Comparison of ENCODE assay signal across 19 cellular contexts in genomic region chr2:241029599-241030332, GRCh38. TPM values are rescaled to one million over a fixed set of nuclear protein-coding genes. Genes with fewer than 3 reads are reported as not detected.
DNase-seq lines count a peak whose midpoint lies in the region; ATAC-seq and TF ChIP-seq lines count a peak whose summit lies in the region.
"Had no signal": no experiment of that assay in that cellular context is flagged by ENCODE, and none has a peak within 500 bp of the region (broad histone marks: within the 10 kb centered on the region; RNA-seq: fewer than 3 reads in every experiment).

No MANE protein-coding gene starts in this region.

- H3K4me3 ChIP-seq in H7 (ENCODE audit: insufficient read depth, low read depth, low read length) (no peak overlapping the region), lower lobe of right lung (no peak overlapping the region)

- H3K9me3 Mint-ChIP-seq in stimulated activated effector memory CD8-positive, alpha-beta T cell treated with anti-CD3 and anti-CD28 coated beads, Interleukin-12 subunit alpha, Interleukin-12 subunit beta, amount 100 ng/mL, for 72 hours, result peaks cover 13% of the 10 kb centered on the region

- H3K4me3 Mint-ChIP-seq in stimulated activated effector memory CD8-positive, alpha-beta T cell treated with anti-CD3 and anti-CD28 coated beads, Interleukin-12 subunit alpha, Interleukin-12 subunit beta, amount 100 ng/mL, for 72 hours, result no peak overlapping the region
- H3K4me3 Mint-ChIP-seq: CD14-positive monocyte, HFFc6 had no signal

- no peak overlapping the region for H3K27ac Mint-ChIP-seq in stimulated activated effector memory CD8-positive, alpha-beta T cell treated with anti-CD3 and anti-CD28 coated beads, Interleukin-12 subunit alpha, Interleukin-12 subunit beta, amount 100 ng/mL, for 72 hours
- H3K27ac Mint-ChIP-seq: CD14-positive monocyte, HFFc6 had no signal

- H3K36me3 Mint-ChIP-seq in stimulated activated effector memory CD8-positive, alpha-beta T cell treated with anti-CD3 and anti-CD28 coated beads, Interleukin-12 subunit alpha, Interleukin-12 subunit beta, amount 100 ng/mL, for 72 hours, result no peaks in the 10 kb centered on the region
- H3K36me3 Mint-ChIP-seq: CD14-positive monocyte had no signal

- H3K27me3 ChIP-seq in H7 (ENCODE audit: control insufficient read depth, insufficient read depth, low read length) (no peaks in the 10 kb centered on the region), lower lobe of right lung (ENCODE audit: low read depth) (no peaks in the 10 kb centered on the region)

- H3K27ac ChIP-seq in lower lobe of right lung, result no peak overlapping the region
- H3K27ac ChIP-seq: KMS-11 had no signal

- H3K9me3 ChIP-seq in lower lobe of right lung, result peaks cover 22% of the 10 kb centered on the region

- intact Hi-C loops in lower lobe of right lung (cut with DNase I), result no loop called here

- no peaks in the 10 kb centered on the region for H3K36me3 ChIP-seq in H7 (replicated peaks; ENCODE audit: control insufficient read depth, insufficient read depth, low read length)
- H3K36me3 ChIP-seq in lower lobe of right lung, result peaks cover 35% of the 10 kb centered on the region

- ATAC-seq in lower lobe of right lung (peak; percentile 9 to 18), HG02610 (IDR thresholded peaks at IDR 0.05; ENCODE audit: unreplicated experiment) (no peak)
- ATAC-seq in stimulated activated effector memory CD8-positive, alpha-beta T cell treated with anti-CD3 and anti-CD28 coated beads, Interleukin-12 subunit alpha, Interleukin-12 subunit beta, amount 100 ng/mL, for 72 hours, result peak; percentile 8

- no peaks in the 10 kb centered on the region for H3K4me1 Mint-ChIP-seq in stimulated activated effector memory CD8-positive, alpha-beta T cell treated with anti-CD3 and anti-CD28 coated beads, Interleukin-12 subunit alpha, Interleukin-12 subunit beta, amount 100 ng/mL, for 72 hours
- H3K4me1 Mint-ChIP-seq: CD14-positive monocyte had no signal

- no peaks in the 10 kb centered on the region for H3K4me1 ChIP-seq in lower lobe of right lung

- peak; percentile 25 for DNase-seq in activated CD8-positive, alpha-beta memory T cell treated with anti-CD3 and anti-CD28 coated beads, Interleukin-2, amount 50 U/mL, for 48 hours
- no peak for DNase-seq in activated CD8-positive, alpha-beta memory T cell treated with anti-CD3 and anti-CD28 coated beads, Interleukin-2, amount 50 U/mL, for 4 hours
- DNase-seq in H7 (peak; percentile 36), lower lobe of right lung (no peak), AG08396 (ENCODE audit: low spot score) (no peak)
- DNase-seq in stimulated activated effector memory CD8-positive, alpha-beta T cell treated with anti-CD3 and anti-CD28 coated beads, Interleukin-12 subunit alpha, Interleukin-12 subunit beta, amount 100 ng/mL, for 72 hours (ENCODE audit: low spot score in 2 of 2), result no peak
- no peak for DNase-seq in activated T-cell treated with anti-CD3 and anti-CD28 coated beads, Interleukin-2, amount 50 U/mL, for 1 hour
- DNase-seq: DMS 273 treated with DMSO at 0.1 percent for 48 hours, HFFc6, NCI-H1048, NCI-H1436 treated with DMSO at 0.1 percent for 48 hours, NCI-H2029 treated with DMSO at 0.1 percent for 48 hours, NCI-H2171 treated with DMSO at 0.1 percent for 48 hours, NCI-H446 treated with DMSO at 0.1 percent for 48 hours, OCI-M1, RPMI8226 had no signal

- no peak for TF ChIP-seq CTCF in lower lobe of right lung (IDR thresholded peaks at IDR 0.05)

RNA-seq across cellular contexts. Expression of gene SNED1, which starts 31.3 kb away (rescaled TPM):
- 0.52 and 1.1 TPM in 2 replicates for total RNA-seq in H7 (2014; rRNA removed; shearing (Covaris generic))
- total RNA-seq in lower lobe of right lung, result 36.2 TPM

Comparison
In these comparisons a context has a peak if more than half of its experiments do, and no peak if none do; other contexts are left out.
1. DNase-seq: peak in activated CD8-positive, alpha-beta memory T cell treated with anti-CD3 and anti-CD28 coated beads, Interleukin-2, amount 50 U/mL, for 48 hours (single experiment) and H7 (single experiment); none in activated CD8-positive, alpha-beta memory T cell treated with anti-CD3 and anti-CD28 coated beads, Interleukin-2, amount 50 U/mL, for 4 hours (single experiment), lower lobe of right lung (single experiment), stimulated activated effector memory CD8-positive, alpha-beta T cell treated with anti-CD3 and anti-CD28 coated beads, Interleukin-12 subunit alpha, Interleukin-12 subunit beta, amount 100 ng/mL, for 72 hours (0 of 2), AG08396 (single experiment) and activated T-cell treated with anti-CD3 and anti-CD28 coated beads, Interleukin-2, amount 50 U/mL, for 1 hour (single experiment).
2. RNA of gene SNED1, which starts 31.3 kb away (total RNA-seq): 36.2 TPM in lower lobe of right lung (single experiment); 0.52 to 1.1 TPM in H7; every median in the first group is over 10 times any median in the second.